ENCODE assay signal across 24 cellular contexts in the genomic region with DNA sequence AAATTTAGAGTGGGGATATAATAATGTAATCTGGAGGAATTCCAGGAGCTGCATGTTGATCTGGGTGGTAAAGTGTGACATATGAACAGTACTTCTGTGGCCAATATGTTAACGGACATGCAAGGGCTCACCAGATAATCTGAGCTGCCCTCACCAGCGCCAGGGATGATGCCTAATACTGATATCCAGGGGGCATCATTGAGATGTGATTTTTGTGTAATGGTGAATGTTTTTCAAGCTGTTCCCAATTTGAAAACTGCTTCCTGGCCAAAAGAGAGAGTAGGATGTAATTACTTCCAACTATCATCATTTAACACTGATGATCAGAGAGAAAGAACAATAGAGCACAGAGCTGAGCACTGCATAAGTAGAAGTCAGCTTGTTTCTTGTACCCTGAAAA.
"Had no signal": no experiment of that assay in that cellular context is flagged by ENCODE, and none has a peak within 500 bp of the region (broad histone marks: within the 10 kb centered on the region; RNA-seq: fewer than 3 reads in every experiment).

No MANE protein-coding gene starts in this region.

- H3K4me1 ChIP-seq: lower lobe of right lung, neural progenitor cell, right atrium auricular region, right lobe of liver, tibial nerve, uterus had no signal

- H3K9me3 ChIP-seq: lower lobe of right lung, neutrophil, ovary, right atrium auricular region, right lobe of liver, tibial nerve, uterus had no signal

- H3K4me2 ChIP-seq: neural progenitor cell, smooth muscle cell had no signal

- H2AFZ ChIP-seq: neural progenitor cell had no signal

- H3K27me3 ChIP-seq: neural progenitor cell, neutrophil, ovary, right atrium auricular region, right lobe of liver, tibial nerve, uterus had no signal

- H3K27ac ChIP-seq: lower lobe of right lung, neural progenitor cell, neutrophil, ovary, right atrium auricular region, right lobe of liver, tibial nerve, uterus had no signal

- H3K4me3 ChIP-seq: lower lobe of right lung, neural progenitor cell, ovary, right atrium auricular region, right lobe of liver, smooth muscle cell, tibial nerve, uterus had no signal

- H3K4me1 Mint-ChIP-seq: nephron; stimulated activated memory B cell treated with anti-CD40 and anti-IgM and Interleukin-4, amounts not matched to agents 10 μg/mL and 1 μg/mL and 100 μg/mL, for 72 hours; stimulated activated naive CD8-positive, alpha-beta T cell treated with anti-CD3 and anti-CD28 coated beads, Interleukin-15, amount 100 ng/mL, for 72 hours had no signal

- ATAC-seq: lower lobe of right lung; naive thymus-derived CD8-positive, alpha-beta T cell; right lobe of liver; stimulated activated memory B cell treated with anti-CD40 and anti-IgM and Interleukin-4, amounts not matched to agents 10 μg/mL and 1 μg/mL and 100 μg/mL, for 72 hours; stimulated activated naive CD8-positive, alpha-beta T cell treated with anti-CD3 and anti-CD28 coated beads, Interleukin-15, amount 100 ng/mL, for 72 hours had no signal

- H3K36me3 Mint-ChIP-seq: naive thymus-derived CD8-positive, alpha-beta T cell; neural progenitor cell; stimulated activated memory B cell treated with anti-CD40 and anti-IgM and Interleukin-4, amounts not matched to agents 10 μg/mL and 1 μg/mL and 100 μg/mL, for 72 hours; type B pancreatic cell had no signal

- H3K27ac Mint-ChIP-seq: nephron; neural progenitor cell; progenitor cell of endocrine pancreas; stimulated activated memory B cell treated with anti-CD40 and anti-IgM and Interleukin-4, amounts not matched to agents 10 μg/mL and 1 μg/mL and 100 μg/mL, for 72 hours; stimulated activated naive CD8-positive, alpha-beta T cell treated with anti-CD3 and anti-CD28 coated beads, Interleukin-15, amount 100 ng/mL, for 72 hours; type B pancreatic cell had no signal

- H3K36me3 ChIP-seq: lower lobe of right lung, neural progenitor cell, neutrophil, ovary, right atrium auricular region, right lobe of liver, tibial nerve, uterus had no signal

- H3K27me3 Mint-ChIP-seq: naive thymus-derived CD8-positive, alpha-beta T cell; stimulated activated memory B cell treated with anti-CD40 and anti-IgM and Interleukin-4, amounts not matched to agents 10 μg/mL and 1 μg/mL and 100 μg/mL, for 72 hours; stimulated activated naive CD8-positive, alpha-beta T cell treated with anti-CD3 and anti-CD28 coated beads, Interleukin-15, amount 100 ng/mL, for 72 hours had no signal

- DNase-seq: islet precursor cell; lower lobe of right lung; mammary epithelial cell; mesenchymal stem cell; naive thymus-derived CD8-positive, alpha-beta T cell; ovary; right lobe of liver; stimulated activated CD4-positive, alpha-beta T cell treated with anti-CD3 and anti-CD28 coated beads, Interleukin-1b, Interleukin-23, amount 100 ng/mL, for 48 hours; stimulated activated CD4-positive, alpha-beta T cell treated with anti-CD3 and anti-CD28 coated beads, Interleukin-2, amount 100 ng/mL, for 48 hours; stimulated activated CD4-positive, alpha-beta T cell treated with anti-CD3 and anti-CD28 coated beads, Interleukin-4, amount 100 ng/mL, for 4 hours; stimulated activated CD8-positive, alpha-beta memory T cell treated with anti-CD3 and anti-CD28 coated beads, Interleukin-4, amount 100 ng/mL, for 48 hours; stimulated activated naive CD4-positive, alpha-beta T cell treated with Interleukin-2 at 50 U/mL for 16 hours; stimulated activated naive CD8-positive, alpha-beta T cell treated with anti-CD3 and anti-CD28 coated beads, Interleukin-15, amount 100 ng/mL, for 72 hours; substantia nigra; uterus had no signal

- H3K9ac ChIP-seq: neural progenitor cell had no signal

- H3K4me3 Mint-ChIP-seq: naive thymus-derived CD8-positive, alpha-beta T cell; nephron; neural progenitor cell; stimulated activated memory B cell treated with anti-CD40 and anti-IgM and Interleukin-4, amounts not matched to agents 10 μg/mL and 1 μg/mL and 100 μg/mL, for 72 hours; stimulated activated naive CD8-positive, alpha-beta T cell treated with anti-CD3 and anti-CD28 coated beads, Interleukin-15, amount 100 ng/mL, for 72 hours; type B pancreatic cell had no signal

- H3K9me3 Mint-ChIP-seq: naive thymus-derived CD8-positive, alpha-beta T cell; nephron; neural progenitor cell; stimulated activated memory B cell treated with anti-CD40 and anti-IgM and Interleukin-4, amounts not matched to agents 10 μg/mL and 1 μg/mL and 100 μg/mL, for 72 hours; stimulated activated naive CD8-positive, alpha-beta T cell treated with anti-CD3 and anti-CD28 coated beads, Interleukin-15, amount 100 ng/mL, for 72 hours; type B pancreatic cell had no signal
